In the genomic region with DNA sequence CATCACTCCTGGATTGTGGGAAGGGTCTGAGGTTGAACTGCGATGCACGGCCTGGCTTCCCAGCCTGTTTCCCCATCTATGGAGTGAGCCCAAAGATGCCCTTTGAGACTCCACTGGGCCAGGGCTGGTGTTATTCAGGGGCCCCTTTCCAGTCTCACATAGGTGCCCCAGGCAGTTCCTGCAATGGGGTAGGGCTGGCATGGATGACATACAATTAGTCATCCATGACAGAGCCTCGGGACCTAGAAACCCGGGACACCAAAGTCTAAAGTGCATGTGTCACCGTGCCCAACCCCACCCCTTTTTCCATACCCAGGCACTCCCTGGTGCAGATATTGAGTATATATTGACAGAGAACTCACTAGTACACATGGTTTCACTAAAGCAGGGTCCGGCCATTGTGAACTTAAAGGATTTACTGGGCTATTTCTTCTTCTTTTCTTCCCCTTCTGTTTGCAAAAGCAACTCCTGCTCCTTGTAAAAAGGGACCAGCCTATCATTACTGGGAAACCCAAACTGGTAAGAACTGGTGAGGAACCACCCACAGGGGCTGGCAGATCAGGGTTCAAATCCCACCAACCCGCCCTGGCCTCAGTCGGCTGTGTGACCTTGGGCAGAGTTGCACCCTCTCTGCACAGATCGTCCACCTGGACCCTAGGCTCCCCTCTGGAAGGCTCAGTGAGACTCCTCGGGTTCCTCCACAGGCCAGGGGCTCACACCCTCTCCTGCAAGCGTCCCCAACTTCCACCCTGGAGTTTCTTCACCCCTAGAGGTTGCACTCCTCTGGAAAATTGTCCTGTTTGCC, we compare ENCODE assay signal across 11 cellular contexts. TPM values are rescaled to one million over a fixed set of nuclear protein-coding genes. Genes with fewer than 3 reads are reported as not detected.
DNase-seq lines count a peak whose midpoint lies in the region; ATAC-seq and TF ChIP-seq lines count a peak whose summit lies in the region.
"Had no signal": no experiment of that assay in that cellular context is flagged by ENCODE, and none has a peak within 500 bp of the region (broad histone marks: within the 10 kb centered on the region; RNA-seq: fewer than 3 reads in every experiment).

No MANE protein-coding gene starts in this region.

- H3K27me3 ChIP-seq in upper lobe of right lung, result peaks cover 29% of the 10 kb centered on the region

- H3K4me3 ChIP-seq in mucosa of descending colon, result no peak overlapping the region
- H3K4me3 ChIP-seq in upper lobe of right lung, result no peak overlapping the region
- H3K4me3 ChIP-seq: gastrocnemius medialis had no signal

- POLR2A ChIA-PET in activated CD4-positive, alpha-beta memory T cell treated with anti-CD3 and anti-CD28 coated beads for 36 hours (lab: Charles Lee), result no interaction called here

- H3K36me3 ChIP-seq in mucosa of descending colon (ENCODE audit: low read depth), result no peaks in the 10 kb centered on the region
- H3K36me3 ChIP-seq in upper lobe of right lung, result no peaks in the 10 kb centered on the region
- H3K36me3 ChIP-seq: gastrocnemius medialis had no signal

- TF ChIP-seq CTCF in mucosa of descending colon (IDR thresholded peaks at IDR 0.05) (no peak), upper lobe of right lung (IDR thresholded peaks at IDR 0.05) (no peak)

- intact Hi-C loops in activated CD4-positive, alpha-beta memory T cell treated with anti-CD3 and anti-CD28 coated beads for 36 hours (cut with micrococcal nuclease), result loop anchor here (2.0 kb wide), 1 partner anchor 49 kb away; a partner anchor contains a TSS
- intact Hi-C loops in mucosa of descending colon (cut with DNase I, micrococcal nuclease) (loop anchor here in 1 of 2 donors (10.0 kb wide), 1 partner anchor 57 kb away; a partner anchor contains a TSS), upper lobe of right lung (cut with DNase I) (no loop called here)

- H3K27ac ChIP-seq in upper lobe of right lung, result no peak overlapping the region
- H3K27ac ChIP-seq: gastrocnemius medialis had no signal

- H3K4me1 Mint-ChIP-seq in activated CD8-positive, alpha-beta memory T cell treated with anti-CD3 and anti-CD28 coated beads, Interleukin-2, amount 10 ng/mL, durations not matched to agents 7 days and 5 days, result peaks cover 28% of the 10 kb centered on the region
- peaks cover 41% of the 10 kb centered on the region for H3K4me1 Mint-ChIP-seq in activated CD4-positive, alpha-beta memory T cell treated with anti-CD3 and anti-CD28 coated beads for 36 hours (ENCODE audit: low read depth)
- peaks cover 25% of the 10 kb centered on the region for H3K4me1 Mint-ChIP-seq in T-helper 17 cell

- DNase-seq in activated CD8-positive, alpha-beta memory T cell treated with anti-CD3 and anti-CD28 coated beads, Interleukin-2, amount 10 ng/mL, durations not matched to agents 7 days and 5 days, result no peak
- DNase-seq in activated CD8-positive, alpha-beta memory T cell treated with anti-CD3 and anti-CD28 coated beads for 24 hours, result no peak
- peak; percentile 86 for DNase-seq in activated CD4-positive, alpha-beta memory T cell treated with anti-CD3 and anti-CD28 coated beads for 36 hours
- peak; percentile 83 to 90 (median 88) for DNase-seq in mucosa of descending colon
- DNase-seq in upper lobe of right lung, result no peak
- no peak for DNase-seq in T-helper 17 cell
- DNase-seq: gastrocnemius medialis, nucleus accumbens had no signal

- ATAC-seq in activated CD8-positive, alpha-beta memory T cell treated with anti-CD3 and anti-CD28 coated beads, Interleukin-2, amount 10 ng/mL, durations not matched to agents 7 days and 5 days, result peak; percentile 45
- ATAC-seq in mucosa of descending colon (peak; percentile 78), upper lobe of right lung (peak; percentile 6), T-helper 17 cell (no peak), GM18511 (IDR thresholded peaks at IDR 0.05; ENCODE audit: unreplicated experiment) (no peak), GM18867 (IDR thresholded peaks at IDR 0.05; ENCODE audit: unreplicated experiment) (no peak)
- ATAC-seq: gastrocnemius medialis had no signal

- no peak overlapping the region for H3K27ac Mint-ChIP-seq in activated CD8-positive, alpha-beta memory T cell treated with anti-CD3 and anti-CD28 coated beads, Interleukin-2, amount 10 ng/mL, durations not matched to agents 7 days and 5 days
- H3K27ac Mint-ChIP-seq in activated CD4-positive, alpha-beta memory T cell treated with anti-CD3 and anti-CD28 coated beads for 36 hours, result peak overlapping the region; percentile 51
- no peak overlapping the region for H3K27ac Mint-ChIP-seq in T-helper 17 cell
- H3K27ac Mint-ChIP-seq: activated naive CD8-positive, alpha-beta T cell had no signal

- H3K36me3 Mint-ChIP-seq in activated CD8-positive, alpha-beta memory T cell treated with anti-CD3 and anti-CD28 coated beads, Interleukin-2, amount 10 ng/mL, durations not matched to agents 7 days and 5 days, result no peaks in the 10 kb centered on the region
- no peaks in the 10 kb centered on the region for H3K36me3 Mint-ChIP-seq in activated CD4-positive, alpha-beta memory T cell treated with anti-CD3 and anti-CD28 coated beads for 36 hours
- H3K36me3 Mint-ChIP-seq in T-helper 17 cell (ENCODE audit: low read depth), result no peaks in the 10 kb centered on the region
- H3K36me3 Mint-ChIP-seq: activated naive CD8-positive, alpha-beta T cell had no signal

- no peaks in the 10 kb centered on the region for H3K9me3 Mint-ChIP-seq in activated CD8-positive, alpha-beta memory T cell treated with anti-CD3 and anti-CD28 coated beads, Interleukin-2, amount 10 ng/mL, durations not matched to agents 7 days and 5 days (ENCODE audit: low read depth)
- no peaks in the 10 kb centered on the region for H3K9me3 Mint-ChIP-seq in activated CD4-positive, alpha-beta memory T cell treated with anti-CD3 and anti-CD28 coated beads for 36 hours

- H3K9me3 ChIP-seq in mucosa of descending colon, result no peaks in the 10 kb centered on the region
- no peaks in the 10 kb centered on the region for H3K9me3 ChIP-seq in upper lobe of right lung
- H3K9me3 ChIP-seq in T-helper 17 cell (ENCODE audit: control insufficient read depth, low read length, poor library complexity, severe bottlenecking), result no peaks in the 10 kb centered on the region
- H3K9me3 ChIP-seq: gastrocnemius medialis had no signal

- H3K4me1 ChIP-seq in mucosa of descending colon (ENCODE audit: low read depth) (peaks cover 18% of the 10 kb centered on the region), upper lobe of right lung (no peaks in the 10 kb centered on the region)
- H3K4me1 ChIP-seq: gastrocnemius medialis had no signal

- H3K4me3 Mint-ChIP-seq in activated CD8-positive, alpha-beta memory T cell treated with anti-CD3 and anti-CD28 coated beads, Interleukin-2, amount 10 ng/mL, durations not matched to agents 7 days and 5 days, result no peak overlapping the region
- H3K4me3 Mint-ChIP-seq in activated CD4-positive, alpha-beta memory T cell treated with anti-CD3 and anti-CD28 coated beads for 36 hours, result no peak overlapping the region
- H3K4me3 Mint-ChIP-seq in T-helper 17 cell, result no peak overlapping the region
- H3K4me3 Mint-ChIP-seq: activated naive CD8-positive, alpha-beta T cell had no signal

- H3K27me3 Mint-ChIP-seq in activated CD8-positive, alpha-beta memory T cell treated with anti-CD3 and anti-CD28 coated beads, Interleukin-2, amount 10 ng/mL, durations not matched to agents 7 days and 5 days, result peaks cover 32% of the 10 kb centered on the region
- peaks cover 5% of the 10 kb centered on the region for H3K27me3 Mint-ChIP-seq in activated CD4-positive, alpha-beta memory T cell treated with anti-CD3 and anti-CD28 coated beads for 36 hours
- H3K27me3 Mint-ChIP-seq in T-helper 17 cell, result no peaks in the 10 kb centered on the region
- H3K27me3 Mint-ChIP-seq: activated naive CD8-positive, alpha-beta T cell had no signal

- CTCF ChIA-PET in activated CD8-positive, alpha-beta memory T cell treated with anti-CD3 and anti-CD28 coated beads, Interleukin-2, amount 10 ng/mL, durations not matched to agents 7 days and 5 days (lab: Charles Lee), result interaction anchor here (0.6 to 2.0 kb wide), 3 partner anchors 13 to 62 kb away, joined by 3 to 6 read pairs (median 3); a partner anchor contains a TSS
- CTCF ChIA-PET in activated CD4-positive, alpha-beta memory T cell treated with anti-CD3 and anti-CD28 coated beads for 36 hours (lab: Charles Lee), result interaction anchor here (1.1 to 1.7 kb wide), 2 partner anchors 12 to 13 kb away, joined by 3 to 6 read pairs; no protein-coding TSS in a partner anchor

RNA-seq across cellular contexts. Expression of a gene that starts 2.7 kb away (rescaled TPM):
- not detected for total RNA-seq in activated CD8-positive, alpha-beta memory T cell treated with anti-CD3 and anti-CD28 coated beads, Interleukin-2, amount 10 ng/mL, durations not matched to agents 7 days and 5 days
- under 1 TPM; 0.26 to 0.34 TPM for total RNA-seq in activated CD4-positive, alpha-beta memory T cell treated with anti-CD3 and anti-CD28 coated beads for 36 hours
- 100 to 1,000 TPM in 2 of 3 donors, 10 to 100 TPM in 1; 77.6 to 205 (median 189) TPM for total RNA-seq in mucosa of descending colon
- 2.1 TPM for total RNA-seq in upper lobe of right lung
- total RNA-seq in T-helper 17 cell, result under 1 TPM; 0.52 to 0.94 TPM

RNA-seq across cellular contexts. Expression of a gene that starts 23.7 kb away (rescaled TPM):
- total RNA-seq in activated CD8-positive, alpha-beta memory T cell treated with anti-CD3 and anti-CD28 coated beads, Interleukin-2, amount 10 ng/mL, durations not matched to agents 7 days and 5 days, result 1 to 10 TPM; 1.7 to 2.2 TPM
- 1 to 10 TPM; 6.8 to 8.3 TPM for total RNA-seq in activated CD4-positive, alpha-beta memory T cell treated with anti-CD3 and anti-CD28 coated beads for 36 hours
- total RNA-seq in mucosa of descending colon (not detected), upper lobe of right lung (not detected), T-helper 17 cell (1 to 10 TPM; 5.0 to 9.1 TPM)
- total RNA-seq: gastrocnemius medialis had no signal

RNA-seq across cellular contexts. Expression of a gene that starts 46.3 kb away (rescaled TPM):
- total RNA-seq in activated CD8-positive, alpha-beta memory T cell treated with anti-CD3 and anti-CD28 coated beads, Interleukin-2, amount 10 ng/mL, durations not matched to agents 7 days and 5 days, result 10 to 100 TPM; 58.4 to 70.6 TPM
- total RNA-seq in activated CD4-positive, alpha-beta memory T cell treated with anti-CD3 and anti-CD28 coated beads for 36 hours, result 10 to 100 TPM; 54.3 to 54.5 TPM
- 1 to 10 TPM; 3.4 to 4.4 (median 4.2) TPM for total RNA-seq in mucosa of descending colon
- total RNA-seq in upper lobe of right lung, result 7.4 TPM
- 10 to 100 TPM; 69.2 to 71.9 TPM for total RNA-seq in T-helper 17 cell

RNA-seq across cellular contexts. Expression of a gene that starts 50.2 kb away (rescaled TPM):
- 100 to 1,000 TPM; 137 to 146 TPM for total RNA-seq in activated CD8-positive, alpha-beta memory T cell treated with anti-CD3 and anti-CD28 coated beads, Interleukin-2, amount 10 ng/mL, durations not matched to agents 7 days and 5 days
- 100 to 1,000 TPM; 200 to 217 TPM for total RNA-seq in activated CD4-positive, alpha-beta memory T cell treated with anti-CD3 and anti-CD28 coated beads for 36 hours
- 1 to 10 TPM; 3.1 to 9.1 (median 5.4) TPM for total RNA-seq in mucosa of descending colon
- 15.1 TPM for total RNA-seq in upper lobe of right lung
- total RNA-seq in T-helper 17 cell, result 100 to 1,000 TPM; 149 to 211 TPM

Comparison
In these comparisons a context has a peak if more than half of its experiments do, and no peak if none do; other contexts are left out.
1. ATAC-seq: peak in activated CD8-positive, alpha-beta memory T cell treated with anti-CD3 and anti-CD28 coated beads, Interleukin-2, amount 10 ng/mL, durations not matched to agents 7 days and 5 days (single experiment), mucosa of descending colon (single experiment) and upper lobe of right lung (single experiment); none in T-helper 17 cell (single experiment), GM18511 (single experiment) and GM18867 (single experiment).
2. DNase-seq: peak in activated CD4-positive, alpha-beta memory T cell treated with anti-CD3 and anti-CD28 coated beads for 36 hours (single experiment) and mucosa of descending colon (3 of 3); none in activated CD8-positive, alpha-beta memory T cell treated with anti-CD3 and anti-CD28 coated beads, Interleukin-2, amount 10 ng/mL, durations not matched to agents 7 days and 5 days (single experiment), activated CD8-positive, alpha-beta memory T cell treated with anti-CD3 and anti-CD28 coated beads for 24 hours (single experiment), upper lobe of right lung (single experiment) and T-helper 17 cell (0 of 3).
3. RNA of a gene that starts 2.7 kb away (total RNA-seq): 77.6 to 205 TPM in mucosa of descending colon; 2.1 TPM in upper lobe of right lung (single experiment), 0.52 to 0.94 TPM in T-helper 17 cell, 0.26 to 0.34 TPM in activated CD4-positive, alpha-beta memory T cell treated with anti-CD3 and anti-CD28 coated beads for 36 hours and not detected in activated CD8-positive, alpha-beta memory T cell treated with anti-CD3 and anti-CD28 coated beads, Interleukin-2, amount 10 ng/mL, durations not matched to agents 7 days and 5 days; every median in the first group is over 10 times any median in the second.